ENCODE assay signal across 31 cellular contexts in genomic region chr1:19720973-19721372, GRCh38. TPM values are rescaled to one million over a fixed set of nuclear protein-coding genes. Genes with fewer than 3 reads are reported as not detected.
DNase-seq lines count a peak whose midpoint lies in the region; ATAC-seq and TF ChIP-seq lines count a peak whose summit lies in the region.
"Had no signal": no experiment of that assay in that cellular context is flagged by ENCODE, and none has a peak within 500 bp of the region (broad histone marks: within the 10 kb centered on the region; RNA-seq: fewer than 3 reads in every experiment).

No MANE protein-coding gene starts in this region.

- H4K91ac ChIP-seq in H9 (ENCODE audit: insufficient read length, low read depth, low read length): no peak overlapping the region
- H4K91ac ChIP-seq in trophoblast cell (ENCODE audit: low read depth, low read length): no peak overlapping the region

- no peak overlapping the region for H4K12ac ChIP-seq in trophoblast cell (ENCODE audit: low read depth, low read length)

- no peak overlapping the region for H3T11ph ChIP-seq in H9 (ENCODE audit: low read length)

- H3K79me1 ChIP-seq in H9 (ENCODE audit: insufficient read depth, low read depth, low read length, poor library complexity, severe bottlenecking): no peaks in the 10 kb centered on the region
- H3K79me1 ChIP-seq in trophoblast cell (ENCODE audit: low read length): no peaks in the 10 kb centered on the region

- H2AFZ ChIP-seq in H9 (ENCODE audit: low read length) (no peak overlapping the region), trophoblast cell (ENCODE audit: insufficient read depth, low read length, poor library complexity) (no peak overlapping the region)

- intact Hi-C loops in mucosa of descending colon (cut with DNase I, micrococcal nuclease): no loop called here

- H4K20me1 ChIP-seq in H9 (ENCODE audit: control insufficient read depth, insufficient read depth, insufficient read length): no peaks in the 10 kb centered on the region

- H3K23ac ChIP-seq in H9 (ENCODE audit: insufficient read length, low read depth, low read length): no peak overlapping the region
- H3K23ac ChIP-seq in trophoblast cell (ENCODE audit: low read length): no peak overlapping the region

- no peaks in the 10 kb centered on the region for H3K36me3 ChIP-seq in endodermal cell (ENCODE audit: control insufficient read depth, insufficient read depth, low read length)
- H3K36me3 ChIP-seq in trophoblast cell (ENCODE audit: control insufficient read depth in 1 of 2, insufficient read depth in 2 of 2, low read length in 2 of 2): no peaks in the 10 kb centered on the region
- H3K36me3 ChIP-seq in mucosa of descending colon (ENCODE audit: low read depth): no peaks in the 10 kb centered on the region
- H3K36me3 ChIP-seq: HAP-1 had no signal

- H3K4me2 ChIP-seq in H9 (ENCODE audit: insufficient read depth, insufficient read length, low read length) (no peak overlapping the region), trophoblast cell (ENCODE audit: low read length) (no peak overlapping the region)

- H3K9me3 ChIP-seq in H9 (ENCODE audit: control insufficient read depth, low read depth, low read length) (no peaks in the 10 kb centered on the region), endodermal cell (ENCODE audit: control insufficient read depth, low read length) (no peaks in the 10 kb centered on the region), trophoblast cell (ENCODE audit: insufficient read depth, low read depth, low read length) (peaks cover 2% of the 10 kb centered on the region), mucosa of descending colon (no peaks in the 10 kb centered on the region)
- H3K9me3 ChIP-seq: HAP-1 had no signal

- H3K18ac ChIP-seq in H9 (ENCODE audit: insufficient read length, low read depth, low read length): no peak overlapping the region
- no peak overlapping the region for H3K18ac ChIP-seq in trophoblast cell (ENCODE audit: low read length)

- TF ChIP-seq CTCF in GM10266 (IDR thresholded peaks at IDR 0.05; ENCODE audit: control insufficient read depth, insufficient read depth, low read depth, missing control alignments): no peak
- TF ChIP-seq CTCF in H9 (conservative IDR thresholded peaks at IDR 0.05): no peak
- TF ChIP-seq CTCF in endodermal cell (conservative IDR thresholded peaks at IDR 0.05): no peak
- TF ChIP-seq CTCF in mucosa of descending colon (IDR thresholded peaks at IDR 0.05): no peak

- H3K27ac ChIP-seq in H9 (ENCODE audit: insufficient read length, low read depth, low read length) (no peak overlapping the region), endodermal cell (ENCODE audit: low read depth, low read length) (no peak overlapping the region), trophoblast cell (ENCODE audit: low read depth, low read length) (no peak overlapping the region)
- H3K27ac ChIP-seq: RWPE1 had no signal

- no peaks in the 10 kb centered on the region for H3K36me3 Mint-ChIP-seq in H9 (ENCODE audit: insufficient read depth in 1 of 3, low read depth in 3 of 3)
- H3K36me3 Mint-ChIP-seq in endodermal cell (ENCODE audit: low read depth): no peaks in the 10 kb centered on the region
- H3K36me3 Mint-ChIP-seq in stimulated activated effector memory CD8-positive, alpha-beta T cell treated with anti-CD3 and anti-CD28 coated beads, Interleukin-12 subunit alpha, Interleukin-12 subunit beta, amount 100 ng/mL, for 72 hours: no peaks in the 10 kb centered on the region

- no peak overlapping the region for H3K56ac ChIP-seq in H9 (ENCODE audit: insufficient read length, low read depth, low read length)

- no peaks in the 10 kb centered on the region for H3K79me2 ChIP-seq in H9 (ENCODE audit: insufficient read depth, low read length)
- no peaks in the 10 kb centered on the region for H3K79me2 ChIP-seq in trophoblast cell (ENCODE audit: control insufficient read depth, insufficient read depth, low read length, poor library complexity)

- H3K4me1 Mint-ChIP-seq in H9 (peaks cover 18 to 30% of the 10 kb centered on the region in 2 experiments), endodermal cell (peaks cover 15% of the 10 kb centered on the region)
- H3K4me1 Mint-ChIP-seq in stimulated activated effector memory CD8-positive, alpha-beta T cell treated with anti-CD3 and anti-CD28 coated beads, Interleukin-12 subunit alpha, Interleukin-12 subunit beta, amount 100 ng/mL, for 72 hours: no peaks in the 10 kb centered on the region
- H3K4me1 Mint-ChIP-seq: CD14-positive monocyte; CD8-positive, alpha-beta memory T cell had no signal

- H2BK120ac ChIP-seq in H9 (ENCODE audit: low read depth, low read length, poor library complexity, severe bottlenecking) (no peak overlapping the region), trophoblast cell (ENCODE audit: insufficient read depth, low read length, poor library complexity) (no peak overlapping the region)

- H3K9ac ChIP-seq in H9 (ENCODE audit: extremely low read depth, insufficient read length, low read length) (no peak overlapping the region), endodermal cell (ENCODE audit: extremely low read depth, low read length, poor library complexity, severe bottlenecking) (no peak overlapping the region), trophoblast cell (ENCODE audit: low read length) (no peak overlapping the region)

- H3K4me3 ChIP-seq in endodermal cell (ENCODE audit: low read length) (no peak overlapping the region), trophoblast cell (ENCODE audit: low read depth, low read length) (no peak overlapping the region), mucosa of descending colon (no peak overlapping the region)
- H3K4me3 ChIP-seq: HAP-1 had no signal

- no peak overlapping the region for H2BK15ac ChIP-seq in H9 (ENCODE audit: low read depth, low read length)

- H3K14ac ChIP-seq in H9 (ENCODE audit: insufficient read depth, low read length) (no peak overlapping the region), trophoblast cell (ENCODE audit: low read length) (no peak overlapping the region)

- H3K4ac ChIP-seq in H9 (ENCODE audit: low read depth, low read length): no peak overlapping the region
- no peak overlapping the region for H3K4ac ChIP-seq in trophoblast cell (ENCODE audit: low read depth, low read length)

- H3K27me3 Mint-ChIP-seq in H9 (ENCODE audit: low read depth) (no peaks in the 10 kb centered on the region; the same call in 1 of the 2 replicates), endodermal cell (ENCODE audit: insufficient read depth) (no peaks in the 10 kb centered on the region)
- H3K27me3 Mint-ChIP-seq: CD8-positive, alpha-beta memory T cell had no signal

- no peak overlapping the region for H2AK5ac ChIP-seq in H9 (ENCODE audit: insufficient read length, low read length)
- H2AK5ac ChIP-seq in trophoblast cell (ENCODE audit: low read length): no peak overlapping the region

- peak; percentile 24 for DNase-seq in GM10266 (ENCODE audit: extremely low spot score)
- no peak for DNase-seq in H9
- DNase-seq in endodermal cell: peak; percentile 62
- DNase-seq in stimulated activated effector memory CD8-positive, alpha-beta T cell treated with anti-CD3 and anti-CD28 coated beads, Interleukin-12 subunit alpha, Interleukin-12 subunit beta, amount 100 ng/mL, for 72 hours (ENCODE audit: low spot score in 2 of 2): no peak
- no peak for DNase-seq in trophoblast cell
- no peak for DNase-seq in mucosa of descending colon
- no peak for DNase-seq in activated naive CD4-positive, alpha-beta T cell treated with Interleukin-2 at 50 U/mL for 16 hours
- DNase-seq: CD8-positive, alpha-beta memory T cell; DMS 273 treated with DMSO at 0.1 percent for 48 hours; DMS79; EL; GDM1; HFFc6; KBM-7; MV-4-11; NCI-H1105; NCI-H1436 treated with DMSO at 0.1 percent for 48 hours; NCI-H187 treated with DMSO at 0.1 percent for 48 hours; NCI-H2107; NCI-H2227 treated with DMSO at 0.1 percent for 48 hours; NCI-H526 treated with DMSO at 0.1 percent for 48 hours; SHP77 had no signal

- no peak overlapping the region for H4K5ac ChIP-seq in H9 (ENCODE audit: insufficient read length, low read depth, low read length)

- peaks cover 6% of the 10 kb centered on the region for H3K4me1 ChIP-seq in H9 (ENCODE audit: insufficient read depth, low read length)
- peaks cover 6% of the 10 kb centered on the region for H3K4me1 ChIP-seq in endodermal cell (ENCODE audit: control insufficient read depth, insufficient read depth, low read length)
- H3K4me1 ChIP-seq in trophoblast cell (ENCODE audit: control insufficient read depth in 1 of 2, insufficient read depth in 2 of 2, low read length in 2 of 2): peaks cover 7 to 12% of the 10 kb centered on the region in 2 experiments
- no peaks in the 10 kb centered on the region for H3K4me1 ChIP-seq in mucosa of descending colon (ENCODE audit: low read depth)
- H3K4me1 ChIP-seq: HAP-1 had no signal

- H3K9me3 Mint-ChIP-seq in H9 (no peaks in the 10 kb centered on the region; a peak in 1 of 5 replicates), endodermal cell (no peaks in the 10 kb centered on the region)
- no peaks in the 10 kb centered on the region for H3K9me3 Mint-ChIP-seq in stimulated activated effector memory CD8-positive, alpha-beta T cell treated with anti-CD3 and anti-CD28 coated beads, Interleukin-12 subunit alpha, Interleukin-12 subunit beta, amount 100 ng/mL, for 72 hours
- H3K9me3 Mint-ChIP-seq: CD14-positive monocyte; CD8-positive, alpha-beta memory T cell; HFFc6 had no signal

- no peak for ATAC-seq in stimulated activated effector memory CD8-positive, alpha-beta T cell treated with anti-CD3 and anti-CD28 coated beads, Interleukin-12 subunit alpha, Interleukin-12 subunit beta, amount 100 ng/mL, for 72 hours
- no peak for ATAC-seq in mucosa of descending colon
- ATAC-seq: Panc1 had no signal

- H3K27me3 ChIP-seq in H9 (ENCODE audit: insufficient read depth, low read length) (no peaks in the 10 kb centered on the region), endodermal cell (ENCODE audit: control insufficient read depth, insufficient read depth, low read length, poor library complexity, severe bottlenecking) (no peaks in the 10 kb centered on the region), trophoblast cell (ENCODE audit: insufficient read depth, low read length) (no peaks in the 10 kb centered on the region)

- H2BK12ac ChIP-seq in H9 (ENCODE audit: insufficient read length, low read depth, low read length) (no peak overlapping the region), trophoblast cell (ENCODE audit: low read length) (no peak overlapping the region)

- H3K4me3 Mint-ChIP-seq in H9: no peak overlapping the region
- no peak overlapping the region for H3K4me3 Mint-ChIP-seq in endodermal cell
- H3K4me3 Mint-ChIP-seq in stimulated activated effector memory CD8-positive, alpha-beta T cell treated with anti-CD3 and anti-CD28 coated beads, Interleukin-12 subunit alpha, Interleukin-12 subunit beta, amount 100 ng/mL, for 72 hours: no peak overlapping the region
- H3K4me3 Mint-ChIP-seq: CD14-positive monocyte; CD8-positive, alpha-beta memory T cell; HFFc6 had no signal

- no CpG with 5 or more reads among the region's 4 CpGs for WGBS in H9 (ENCODE audit: extremely low coverage, insufficient read length, low lambda C conversion rate)
- 70 to 74% methylated on average over 3 to 4 of the region's 4 CpGs for WGBS in endodermal cell (ENCODE audit: insufficient coverage in 1 of 2, insufficient read length in 1 of 2), 2 experiments
- no CpG with 5 or more reads among the region's 4 CpGs for WGBS in trophoblast cell (ENCODE audit: extremely low coverage, insufficient coverage, insufficient read length)

- H4K8ac ChIP-seq in H9 (replicated peaks; ENCODE audit: insufficient read length, low read depth, low read length): no peak overlapping the region
- no peak overlapping the region for H4K8ac ChIP-seq in trophoblast cell (ENCODE audit: low read depth, low read length)

- H2BK20ac ChIP-seq in H9 (ENCODE audit: low read depth, low read length, poor library complexity, severe bottlenecking): no peak overlapping the region

- no peaks in the 10 kb centered on the region for H3K23me2 ChIP-seq in H9 (ENCODE audit: insufficient read length, low read depth, low read length, poor library complexity, severe bottlenecking)

- H3K27ac Mint-ChIP-seq in H9 (peak overlapping the region in 2 of 3 experiments; percentile 65 to 79; a peak in 4 of 7 replicates), endodermal cell (peak overlapping the region; percentile 76)
- H3K27ac Mint-ChIP-seq in stimulated activated effector memory CD8-positive, alpha-beta T cell treated with anti-CD3 and anti-CD28 coated beads, Interleukin-12 subunit alpha, Interleukin-12 subunit beta, amount 100 ng/mL, for 72 hours: peak overlapping the region; percentile 65
- H3K27ac Mint-ChIP-seq: HFFc6 had no signal

- H2BK5ac ChIP-seq in H9 (ENCODE audit: insufficient read length, low read length) (no peak overlapping the region), trophoblast cell (ENCODE audit: low read depth, low read length, poor library complexity) (no peak overlapping the region)

RNA-seq across cellular contexts. Expression of gene HTR6, which starts 56.3 kb away (rescaled TPM):
- total RNA-seq in H9 (2021) (0.29 and 0.37 TPM in 2 replicates), endodermal cell (under 1 TPM in 1 of 2 donors, not detected in 1; 0.31 TPM), mucosa of descending colon (not detected)
- 0.18 TPM for polyA plus RNA-seq in endodermal cell (2013, experiment 1 of 2)
- polyA plus RNA-seq in endodermal cell (2013, experiment 2 of 2): 0.12 TPM
- polyA plus RNA-seq in trophoblast cell (2013): not detected in 2 replicates
- total RNA-seq: A673; CD8-positive, alpha-beta memory T cell; HFFc6; LHCN-M2; MCF 10A; NCI-H460; OCI-LY7 had no signal
- polyA plus RNA-seq: CD14-positive monocyte; CD8-positive, alpha-beta memory T cell had no signal

Comparison
In these comparisons a context has a peak if more than half of its experiments do, and no peak if none do; other contexts are left out.
1. DNase-seq: peak in GM10266 (single experiment) and endodermal cell (single experiment); none in H9 (single experiment), stimulated activated effector memory CD8-positive, alpha-beta T cell treated with anti-CD3 and anti-CD28 coated beads, Interleukin-12 subunit alpha, Interleukin-12 subunit beta, amount 100 ng/mL, for 72 hours (0 of 2), trophoblast cell (0 of 2), mucosa of descending colon (0 of 3) and activated naive CD4-positive, alpha-beta T cell treated with Interleukin-2 at 50 U/mL for 16 hours (single experiment).
2. Peak in every context shown above with its lines, with median percentiles within 50 percentile points of each other: H3K27ac Mint-ChIP-seq.